ENCODE assay signal across 23 cellular contexts in genomic region chr1:154496381-154496780, GRCh38. TPM values are rescaled to one million over a fixed set of nuclear protein-coding genes. Genes with fewer than 3 reads are reported as not detected.
DNase-seq lines count a peak whose midpoint lies in the region; ATAC-seq and TF ChIP-seq lines count a peak whose summit lies in the region.
"Had no signal": no experiment of that assay in that cellular context is flagged by ENCODE, and none has a peak within 500 bp of the region (broad histone marks: within the 10 kb centered on the region; RNA-seq: fewer than 3 reads in every experiment).

No MANE protein-coding gene starts in this region.

- H3K27ac ChIP-seq in right lobe of liver (peak overlapping the region in 2 of 3 donors; percentile 12 to 55), subcutaneous abdominal adipose tissue (ENCODE audit: low read depth, low read length) (peak overlapping the region; percentile 74)
- H3K27ac ChIP-seq: brain microvascular endothelial cell, coronary artery had no signal

- H3K9me3 Mint-ChIP-seq in activated T-cell treated with anti-CD3 and anti-CD28 coated beads, Interleukin-2, amount 50 U/mL, for 72 hours: peaks cover 4 to 5% of the 10 kb centered on the region in 2 donors
- no peaks in the 10 kb centered on the region for H3K9me3 Mint-ChIP-seq in activated T-cell treated with anti-CD3 and anti-CD28 coated beads, Interleukin-2, amount 50 U/mL, for 24 hours
- H3K9me3 Mint-ChIP-seq in T-cell: no peaks in the 10 kb centered on the region
- H3K9me3 Mint-ChIP-seq: nephron had no signal

- peaks cover 9 to 12% of the 10 kb centered on the region in 2 donors for H3K36me3 Mint-ChIP-seq in activated T-cell treated with anti-CD3 and anti-CD28 coated beads, Interleukin-2, amount 50 U/mL, for 72 hours (ENCODE audit: insufficient read depth in 2 of 2)
- H3K36me3 Mint-ChIP-seq in activated T-cell treated with anti-CD3 and anti-CD28 coated beads, Interleukin-2, amount 50 U/mL, for 24 hours (ENCODE audit: low read depth): no peaks in the 10 kb centered on the region
- H3K36me3 Mint-ChIP-seq in T-cell: no peaks in the 10 kb centered on the region

- H3K9me3 ChIP-seq in right lobe of liver (no peaks in the 10 kb centered on the region), subcutaneous abdominal adipose tissue (ENCODE audit: control insufficient read depth in 5 of 5, low read length in 5 of 5) (no peaks in the 10 kb centered on the region)

- DNase-seq in activated T-cell treated with anti-CD3 and anti-CD28 coated beads, Interleukin-2, amount 50 U/mL, for 72 hours: no peak
- no peak for DNase-seq in activated T-cell treated with anti-CD3 and anti-CD28 coated beads, Interleukin-2, amount 50 U/mL, for 24 hours
- DNase-seq in T-cell (no peak), right lobe of liver (no peak), GF-D8 (lab: John Stamatoyannopoulos, UW) (no peak), CD1c-positive myeloid dendritic cell (ENCODE audit: extremely low spot score) (no peak)
- no peak for DNase-seq in activated CD4-positive, alpha-beta T cell treated with anti-CD3 and anti-CD28 coated beads, Interleukin-2, amount 50 U/mL, for 4 hours
- DNase-seq: 8988T; activated effector memory CD4-positive, alpha-beta T cell treated with Interleukin-2 at 50 U/mL for 16 hours; brain microvascular endothelial cell; DMS 273 treated with DMSO at 0.1 percent for 48 hours; foreskin melanocyte; midbrain; NCI-H1417; NCI-H526; posterior cingulate gyrus; stimulated activated CD4-positive, alpha-beta T cell treated with anti-CD3 and anti-CD28 coated beads, Interleukin-2, amount 100 ng/mL, for 24 hours; stimulated activated naive CD8-positive, alpha-beta T cell treated with anti-CD3 and anti-CD28 coated beads, Interleukin-15, Interleukin-2, amounts not matched to agents 100 U/mL and 50 U/mL, for 24 hours; trophoblast cell had no signal

- POLR2A ChIA-PET in T-cell (lab: Charles Lee): interaction anchor here (0.6 kb wide), 2 partner anchors 17 to 868 kb away, joined by 3 to 6 read pairs; no protein-coding TSS in a partner anchor

- no peaks in the 10 kb centered on the region for H3K27me3 ChIP-seq in right lobe of liver
- H3K27me3 ChIP-seq in subcutaneous abdominal adipose tissue (ENCODE audit: control insufficient read depth in 5 of 5, insufficient read depth in 4 of 5, low read length in 5 of 5): peaks cover 0 to 20% (median 10%) of the 10 kb centered on the region in 5 donors

- H3K36me3 ChIP-seq in right lobe of liver (no peaks in the 10 kb centered on the region), subcutaneous abdominal adipose tissue (ENCODE audit: control insufficient read depth in 5 of 5, insufficient read depth in 5 of 5, low read length in 5 of 5) (peaks cover 0 to 4% (median 0%) of the 10 kb centered on the region in 5 donors)
- H3K36me3 ChIP-seq: brain microvascular endothelial cell had no signal

- H3K27me3 Mint-ChIP-seq in activated T-cell treated with anti-CD3 and anti-CD28 coated beads, Interleukin-2, amount 50 U/mL, for 72 hours (ENCODE audit: low read depth): peaks cover 24% of the 10 kb centered on the region
- peaks cover 27% of the 10 kb centered on the region for H3K27me3 Mint-ChIP-seq in activated T-cell treated with anti-CD3 and anti-CD28 coated beads, Interleukin-2, amount 50 U/mL, for 24 hours
- H3K27me3 Mint-ChIP-seq in T-cell: peaks cover 17 to 19% of the 10 kb centered on the region in 2 donors

- WGBS in right lobe of liver (ENCODE audit: insufficient coverage, low coverage, low lambda C conversion rate, missing lambda C conversion rate): 47% methylated on average over 5 of the region's 5 CpGs

- CTCF ChIA-PET in T-cell (lab: Charles Lee): no interaction called here

- peak overlapping the region; percentile 80 to 82 for H3K4me3 Mint-ChIP-seq in activated T-cell treated with anti-CD3 and anti-CD28 coated beads, Interleukin-2, amount 50 U/mL, for 72 hours
- no peak overlapping the region for H3K4me3 Mint-ChIP-seq in activated T-cell treated with anti-CD3 and anti-CD28 coated beads, Interleukin-2, amount 50 U/mL, for 24 hours
- no peak overlapping the region for H3K4me3 Mint-ChIP-seq in T-cell
- H3K4me3 Mint-ChIP-seq: activated CD4-positive, alpha-beta T cell treated with anti-CD3 and anti-CD28 coated beads for 36 hours; nephron had no signal

- H3K4me1 ChIP-seq in right lobe of liver (peaks cover 0 to 33% (median 2%) of the 10 kb centered on the region in 4 donors), subcutaneous abdominal adipose tissue (ENCODE audit: control insufficient read depth in 5 of 5, insufficient read depth in 5 of 5, low read length in 5 of 5) (peaks cover 13 to 79% (median 25%) of the 10 kb centered on the region in 5 donors)

- no peak for TF ChIP-seq POLR2A in right lobe of liver (IDR thresholded peaks at IDR 0.05)

- no peak for ATAC-seq in activated T-cell treated with anti-CD3 and anti-CD28 coated beads, Interleukin-2, amount 50 U/mL, for 72 hours (replicated peaks in 1 of 2)
- no peak for ATAC-seq in T-cell (replicated peaks in 1 of 4)
- ATAC-seq in right lobe of liver: no peak

- intact Hi-C loops in right lobe of liver (cut with DNase I): no loop called here

- H3K27ac Mint-ChIP-seq in activated T-cell treated with anti-CD3 and anti-CD28 coated beads, Interleukin-2, amount 50 U/mL, for 72 hours: peak overlapping the region; percentile 77
- no peak overlapping the region for H3K27ac Mint-ChIP-seq in activated T-cell treated with anti-CD3 and anti-CD28 coated beads, Interleukin-2, amount 50 U/mL, for 24 hours
- peak overlapping the region; percentile 84 to 91 for H3K27ac Mint-ChIP-seq in T-cell
- H3K27ac Mint-ChIP-seq: nephron had no signal

- no peak overlapping the region for H3K4me3 ChIP-seq in right lobe of liver
- no peak overlapping the region for H3K4me3 ChIP-seq in subcutaneous abdominal adipose tissue (ENCODE audit: low read depth in 1 of 5, low read length in 5 of 5)
- H3K4me3 ChIP-seq: coronary artery had no signal

- peak overlapping the region in 1 of 5 donors; percentile 19 for H3K9ac ChIP-seq in subcutaneous abdominal adipose tissue (ENCODE audit: low read length in 5 of 5)

- TF ChIP-seq CTCF in right lobe of liver (IDR thresholded peaks at IDR 0.05): no peak

- H3K4me1 Mint-ChIP-seq in activated T-cell treated with anti-CD3 and anti-CD28 coated beads, Interleukin-2, amount 50 U/mL, for 72 hours (ENCODE audit: low read depth): peaks cover 70% of the 10 kb centered on the region
- peaks cover 56% of the 10 kb centered on the region for H3K4me1 Mint-ChIP-seq in activated T-cell treated with anti-CD3 and anti-CD28 coated beads, Interleukin-2, amount 50 U/mL, for 24 hours (ENCODE audit: low read depth)
- H3K4me1 Mint-ChIP-seq in T-cell: peaks cover 42 to 46% (median 44%) of the 10 kb centered on the region in 3 donors
- H3K4me1 Mint-ChIP-seq: nephron had no signal

RNA-seq across cellular contexts. Expression of gene TDRD10, which starts 5.6 kb away (rescaled TPM):
- total RNA-seq in activated T-cell treated with anti-CD3 and anti-CD28 coated beads, Interleukin-2, amount 50 U/mL, for 72 hours: under 1 TPM in 1 of 2 donors, not detected in 1; 0.86 TPM
- total RNA-seq in T-cell (not detected), right lobe of liver (1 to 10 TPM in 5 of 6 experiments, under 1 TPM in 1; 0.92 to 2.2 (median 1.4) TPM)
- total RNA-seq: activated CD4-positive, alpha-beta T cell treated with anti-CD3 and anti-CD28 coated beads for 36 hours had no signal

RNA-seq across cellular contexts. Expression of gene SHE, which starts 5.8 kb away (rescaled TPM):
- under 1 TPM; 0.19 to 0.49 TPM for total RNA-seq in activated T-cell treated with anti-CD3 and anti-CD28 coated beads, Interleukin-2, amount 50 U/mL, for 72 hours
- total RNA-seq in T-cell: under 1 TPM in 3 of 5 donors, not detected in 2; 0.06 to 0.07 (median 0.06) TPM
- 1 to 10 TPM; 4.0 to 5.6 (median 4.7) TPM for total RNA-seq in right lobe of liver

Comparison
In these comparisons a context has a peak if more than half of its experiments do, and no peak if none do; other contexts are left out.
1. H3K4me3 Mint-ChIP-seq: peak in activated T-cell treated with anti-CD3 and anti-CD28 coated beads, Interleukin-2, amount 50 U/mL, for 72 hours (2 of 2); none in activated T-cell treated with anti-CD3 and anti-CD28 coated beads, Interleukin-2, amount 50 U/mL, for 24 hours (single experiment) and T-cell (0 of 3).